ENCODE assay signal across 1 cellular context in the genomic region with DNA sequence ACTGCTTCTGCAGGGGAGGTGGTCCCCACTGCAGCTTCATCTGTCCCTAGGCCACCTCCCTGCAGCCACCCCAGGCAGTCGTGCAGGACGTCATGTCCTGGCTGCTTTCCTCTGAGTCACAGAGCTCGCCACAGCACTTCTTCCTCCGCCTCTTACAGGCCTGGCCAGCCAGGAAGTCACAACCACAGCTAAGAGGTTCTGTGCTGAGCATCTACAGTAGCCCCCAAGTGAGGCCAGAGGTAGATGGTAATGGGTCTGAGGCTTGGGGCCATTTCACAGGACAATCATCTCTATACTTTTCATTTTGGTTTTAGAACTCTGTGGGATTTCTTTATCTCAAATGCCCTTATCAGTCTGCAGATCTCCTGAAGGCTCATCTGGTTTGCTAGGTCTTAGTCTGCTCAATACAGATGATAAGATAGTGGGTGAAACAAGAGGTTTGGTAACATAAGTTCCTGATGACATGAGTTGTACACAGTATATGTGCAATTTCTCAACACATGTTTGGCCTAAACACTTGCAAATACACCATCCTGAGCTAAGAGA.
TF ChIP-seq lines count a peak whose summit lies in the region.

No MANE protein-coding gene starts in this region.

TF ChIP-seq in H1, 55 proteins besides CTCF, POLR2A, EP300 and RAD21:
- TF ChIP-seq HDAC2 (IDR thresholded peaks at IDR 0.05; ENCODE audit: borderline replicate concordance in 1 of 2, low read depth in 2 of 2, low read length in 2 of 2) (no peak), RNF2 (IDR thresholded peaks at IDR 0.05; ENCODE audit: borderline replicate concordance, low read depth, low read length, missing control alignments, poor library complexity, severe bottlenecking) (no peak), JUND (IDR thresholded peaks at IDR 0.05; ENCODE audit: low read length) (no peak), NRF1 (IDR thresholded peaks at IDR 0.05; ENCODE audit: low read depth, low read length) (no peak)
